ENCODE assay signal across 16 cellular contexts in the genomic region with DNA sequence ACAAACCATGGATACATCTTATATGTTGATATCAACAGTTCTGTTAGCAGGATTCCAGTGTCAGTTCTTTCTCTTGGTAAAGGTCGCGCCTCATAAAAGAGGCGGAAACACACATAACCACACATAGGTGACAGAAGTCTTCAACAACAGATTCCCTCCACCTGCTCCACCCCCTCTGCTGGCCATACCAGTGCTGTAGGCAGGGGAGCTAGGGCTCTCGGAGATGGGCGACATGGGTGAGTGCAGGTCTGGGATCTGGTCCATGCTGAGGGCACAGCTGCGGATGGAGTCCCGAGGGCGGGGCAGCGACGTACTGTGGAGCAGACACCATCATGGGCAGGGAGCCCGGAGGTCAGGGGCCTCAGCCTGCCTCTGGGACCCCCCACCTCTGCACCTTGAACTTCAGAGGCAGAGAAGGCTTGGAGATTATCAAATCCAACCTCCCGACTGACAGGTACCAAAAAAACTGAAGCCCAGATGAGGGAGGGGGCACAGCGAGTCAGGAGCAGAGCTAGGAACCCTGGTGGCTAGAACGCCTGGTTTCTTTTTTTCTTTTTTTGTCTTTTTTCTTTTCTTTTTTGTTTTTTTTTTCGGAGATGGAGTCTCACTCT. TPM values are rescaled to one million over a fixed set of nuclear protein-coding genes. Genes with fewer than 3 reads are reported as not detected.
DNase-seq lines count a peak whose midpoint lies in the region; ATAC-seq and TF ChIP-seq lines count a peak whose summit lies in the region.
"Had no signal": no experiment of that assay in that cellular context is flagged by ENCODE, and none has a peak within 500 bp of the region (broad histone marks: within the 10 kb centered on the region; RNA-seq: fewer than 3 reads in every experiment).

No MANE protein-coding gene starts in this region.

- TF ChIP-seq CTCF in endothelial cell (IDR thresholded peaks at IDR 0.05; ENCODE audit: unreplicated experiment): no peak

- no peak overlapping the region for H3K9ac ChIP-seq in Karpas-422 (ENCODE audit: low read length)

- H3K27ac ChIP-seq in CD8-positive, alpha-beta memory T cell (ENCODE audit: low read depth, low read length): no peak overlapping the region
- no peak overlapping the region for H3K27ac ChIP-seq in Karpas-422 (ENCODE audit: low read length)
- H3K27ac ChIP-seq: Peyer's patch had no signal

- peak overlapping the region in 3 of 7 donors; percentile 29 to 73 (median 55) for H3K4me3 Mint-ChIP-seq in CD8-positive, alpha-beta memory T cell
- H3K4me3 Mint-ChIP-seq in activated T-cell treated with anti-CD3 and anti-CD28 coated beads, Interleukin-2, amount 50 U/mL, for 72 hours: no peak overlapping the region
- H3K4me3 Mint-ChIP-seq in endothelial cell (ENCODE audit: unreplicated experiment): peak overlapping the region; percentile 25
- H3K4me3 Mint-ChIP-seq in stimulated activated memory B cell treated with anti-CD40 and anti-IgM and Interleukin-4, amounts not matched to agents 10 μg/mL and 1 μg/mL and 100 μg/mL, for 72 hours: no peak overlapping the region
- H3K4me3 Mint-ChIP-seq: nephron had no signal

- peak; percentile 33 to 55 for DNase-seq in SHP77 (lab: John Stamatoyannopoulos, UW)
- DNase-seq in SHP77 treated with DMSO at 0.1 percent for 48 hours (lab: John Stamatoyannopoulos, UW): no peak
- DNase-seq in CD8-positive, alpha-beta memory T cell: peak in 4 of 5 donors; percentile 19 to 77 (median 62)
- no peak for DNase-seq in activated T-cell treated with anti-CD3 and anti-CD28 coated beads, Interleukin-2, amount 50 U/mL, for 72 hours
- no peak for DNase-seq in endothelial cell (ENCODE audit: low spot score)
- DNase-seq in dedifferentiated amniotic fluid mesenchymal stem cell (ENCODE audit: extremely low spot score): no peak
- no peak for DNase-seq in Karpas-422
- DNase-seq: activated CD4-positive, CD25-positive, alpha-beta regulatory T cell; effector CD4-positive, alpha-beta T cell; MM.1S; NCI-H2029; NCI-H526 treated with DMSO at 0.1 percent for 48 hours; Peyer's patch had no signal

- H4K20me1 ChIP-seq in Karpas-422 (ENCODE audit: insufficient read depth, low read depth, low read length): no peaks in the 10 kb centered on the region

- H3K4me3 ChIP-seq in CD8-positive, alpha-beta memory T cell (ENCODE audit: low read length): no peak overlapping the region
- H3K4me3 ChIP-seq in Karpas-422 (ENCODE audit: low read length): no peak overlapping the region
- H3K4me3 ChIP-seq: Peyer's patch had no signal

- no peaks in the 10 kb centered on the region for H3K79me2 ChIP-seq in Karpas-422 (ENCODE audit: low read length)

- POLR2A ChIA-PET in CD8-positive, alpha-beta memory T cell (lab: Charles Lee): interaction anchor here (0.7 to 1.3 kb wide), 2 partner anchors 12 to 24 kb away, joined by 3 to 7 read pairs; partner anchors contain the start of gene TOR2A

- H3K9me3 ChIP-seq in CD8-positive, alpha-beta memory T cell (ENCODE audit: low read length): no peaks in the 10 kb centered on the region
- H3K9me3 ChIP-seq in Karpas-422 (ENCODE audit: low read length): no peaks in the 10 kb centered on the region
- H3K9me3 ChIP-seq: Caco-2, Peyer's patch had no signal

- H3K4me1 Mint-ChIP-seq in CD8-positive, alpha-beta memory T cell: peaks cover 16 to 27% (median 21%) of the 10 kb centered on the region in 3 donors
- peaks cover 9% of the 10 kb centered on the region for H3K4me1 Mint-ChIP-seq in activated T-cell treated with anti-CD3 and anti-CD28 coated beads, Interleukin-2, amount 50 U/mL, for 72 hours (ENCODE audit: low read depth)
- H3K4me1 Mint-ChIP-seq in endothelial cell (ENCODE audit: unreplicated experiment): peaks cover 15% of the 10 kb centered on the region
- no peaks in the 10 kb centered on the region for H3K4me1 Mint-ChIP-seq in stimulated activated memory B cell treated with anti-CD40 and anti-IgM and Interleukin-4, amounts not matched to agents 10 μg/mL and 1 μg/mL and 100 μg/mL, for 72 hours

- ATAC-seq in activated T-cell treated with anti-CD3 and anti-CD28 coated beads, Interleukin-2, amount 50 U/mL, for 72 hours (replicated peaks in 1 of 2): peak; percentile 28 to 43
- no peak for ATAC-seq in stimulated activated memory B cell treated with anti-CD40 and anti-IgM and Interleukin-4, amounts not matched to agents 10 μg/mL and 1 μg/mL and 100 μg/mL, for 72 hours

- CTCF ChIA-PET in CD8-positive, alpha-beta memory T cell (lab: Charles Lee): interaction anchor here (0.8 to 2.4 kb wide), 8 partner anchors 9 to 122 kb away, joined by 3 to 7 read pairs (median 4); partner anchors contain the start of genes FPGS and TOR2A

- H3K27me3 ChIP-seq in CD8-positive, alpha-beta memory T cell (ENCODE audit: insufficient read depth, low read length, poor library complexity, severe bottlenecking): no peaks in the 10 kb centered on the region
- H3K27me3 ChIP-seq in Karpas-422 (ENCODE audit: low read length): no peaks in the 10 kb centered on the region

- no peak overlapping the region for H2AFZ ChIP-seq in Karpas-422 (ENCODE audit: low read length)

- H3K27me3 Mint-ChIP-seq in CD8-positive, alpha-beta memory T cell: no peaks in the 10 kb centered on the region
- H3K27me3 Mint-ChIP-seq in activated T-cell treated with anti-CD3 and anti-CD28 coated beads, Interleukin-2, amount 50 U/mL, for 72 hours (ENCODE audit: low read depth): no peaks in the 10 kb centered on the region
- H3K27me3 Mint-ChIP-seq in endothelial cell (ENCODE audit: unreplicated experiment): peaks cover 18% of the 10 kb centered on the region
- H3K27me3 Mint-ChIP-seq in stimulated activated memory B cell treated with anti-CD40 and anti-IgM and Interleukin-4, amounts not matched to agents 10 μg/mL and 1 μg/mL and 100 μg/mL, for 72 hours: no peaks in the 10 kb centered on the region

- H3K36me3 Mint-ChIP-seq in CD8-positive, alpha-beta memory T cell: peaks cover 4 to 90% (median 8%) of the 10 kb centered on the region in 3 donors
- H3K36me3 Mint-ChIP-seq in activated T-cell treated with anti-CD3 and anti-CD28 coated beads, Interleukin-2, amount 50 U/mL, for 72 hours (ENCODE audit: insufficient read depth in 2 of 2): peaks cover 3 to 17% of the 10 kb centered on the region in 2 donors
- peaks cover 53% of the 10 kb centered on the region for H3K36me3 Mint-ChIP-seq in endothelial cell (ENCODE audit: low read depth, unreplicated experiment)
- H3K36me3 Mint-ChIP-seq in stimulated activated memory B cell treated with anti-CD40 and anti-IgM and Interleukin-4, amounts not matched to agents 10 μg/mL and 1 μg/mL and 100 μg/mL, for 72 hours: peaks cover 48% of the 10 kb centered on the region

- H3K9me3 Mint-ChIP-seq in CD8-positive, alpha-beta memory T cell: no peaks in the 10 kb centered on the region
- H3K9me3 Mint-ChIP-seq in activated T-cell treated with anti-CD3 and anti-CD28 coated beads, Interleukin-2, amount 50 U/mL, for 72 hours: no peaks in the 10 kb centered on the region
- no peaks in the 10 kb centered on the region for H3K9me3 Mint-ChIP-seq in endothelial cell (ENCODE audit: unreplicated experiment)
- no peaks in the 10 kb centered on the region for H3K9me3 Mint-ChIP-seq in stimulated activated memory B cell treated with anti-CD40 and anti-IgM and Interleukin-4, amounts not matched to agents 10 μg/mL and 1 μg/mL and 100 μg/mL, for 72 hours
- H3K9me3 Mint-ChIP-seq: nephron had no signal

- H3K27ac Mint-ChIP-seq in CD8-positive, alpha-beta memory T cell: peak overlapping the region; percentile 68 to 94 (median 92)
- H3K27ac Mint-ChIP-seq in activated T-cell treated with anti-CD3 and anti-CD28 coated beads, Interleukin-2, amount 50 U/mL, for 72 hours: no peak overlapping the region
- H3K27ac Mint-ChIP-seq in endothelial cell (ENCODE audit: unreplicated experiment): no peak overlapping the region
- no peak overlapping the region for H3K27ac Mint-ChIP-seq in stimulated activated memory B cell treated with anti-CD40 and anti-IgM and Interleukin-4, amounts not matched to agents 10 μg/mL and 1 μg/mL and 100 μg/mL, for 72 hours
- H3K27ac Mint-ChIP-seq: nephron had no signal

- H3K36me3 ChIP-seq in CD8-positive, alpha-beta memory T cell (ENCODE audit: insufficient read depth, low read length): peaks cover 60% of the 10 kb centered on the region
- H3K36me3 ChIP-seq in Karpas-422 (ENCODE audit: insufficient read depth, low read length): no peaks in the 10 kb centered on the region

- H3K4me1 ChIP-seq in CD8-positive, alpha-beta memory T cell (ENCODE audit: insufficient read depth, low read length): peaks cover 11% of the 10 kb centered on the region
- H3K4me1 ChIP-seq in Karpas-422 (ENCODE audit: low read length): no peaks in the 10 kb centered on the region
- H3K4me1 ChIP-seq: Caco-2 had no signal

- H3K9me2 ChIP-seq in Karpas-422 (replicated peaks; ENCODE audit: insufficient read depth, low read length): no peaks in the 10 kb centered on the region

- no peak overlapping the region for H3K4me2 ChIP-seq in Karpas-422 (ENCODE audit: low read depth, low read length, poor library complexity, severe bottlenecking)

RNA-seq across cellular contexts. Expression of gene TOR2A, which starts 12.0 kb away (rescaled TPM):
- total RNA-seq in CD8-positive, alpha-beta memory T cell: 10 to 100 TPM; 30.7 to 33.7 TPM
- 37.0 TPM for polyA plus RNA-seq in CD8-positive, alpha-beta memory T cell
- 10 to 100 TPM; 12.5 to 16.4 TPM for total RNA-seq in activated T-cell treated with anti-CD3 and anti-CD28 coated beads, Interleukin-2, amount 50 U/mL, for 72 hours
- total RNA-seq in endothelial cell (ENCODE audit: unreplicated experiment): 29.1 TPM
- 10.7 and 12.7 TPM in 2 replicates for total RNA-seq in Karpas-422 (2014; rRNA removed; shearing (Covaris generic); ENCODE audit: low replicate concordance)

RNA-seq across cellular contexts. Expression of gene TTC16, which starts 31.2 kb away (rescaled TPM):
- 1 to 10 TPM; 1.6 to 1.8 TPM for total RNA-seq in CD8-positive, alpha-beta memory T cell
- polyA plus RNA-seq in CD8-positive, alpha-beta memory T cell: 7.1 TPM
- total RNA-seq in activated T-cell treated with anti-CD3 and anti-CD28 coated beads, Interleukin-2, amount 50 U/mL, for 72 hours: 1 to 10 TPM in 1 of 2 donors, under 1 TPM in 1; 0.55 to 5.3 TPM
- total RNA-seq in endothelial cell (ENCODE audit: unreplicated experiment): 0.08 TPM
- not detected in 2 replicates for total RNA-seq in Karpas-422 (2014; rRNA removed; shearing (Covaris generic); ENCODE audit: low replicate concordance)
- total RNA-seq: Caco-2, Peyer's patch had no signal

RNA-seq across cellular contexts. Expression of gene SH2D3C, which starts 31.4 kb away (rescaled TPM):
- total RNA-seq in CD8-positive, alpha-beta memory T cell: 10 to 100 TPM; 13.9 to 14.1 TPM
- polyA plus RNA-seq in CD8-positive, alpha-beta memory T cell: 50.7 TPM
- 10 to 100 TPM; 59.5 to 65.8 TPM for total RNA-seq in activated T-cell treated with anti-CD3 and anti-CD28 coated beads, Interleukin-2, amount 50 U/mL, for 72 hours
- total RNA-seq in endothelial cell (ENCODE audit: unreplicated experiment): 137 TPM
- total RNA-seq in Karpas-422 (2014; rRNA removed; shearing (Covaris generic); ENCODE audit: low replicate concordance): 0.61 TPM in 1 of 2 replicates, not detected in the other

RNA-seq across cellular contexts. Expression of gene PTRH1, which starts 31.6 kb away (rescaled TPM):
- total RNA-seq in CD8-positive, alpha-beta memory T cell: 10 to 100 TPM; 34.4 to 35.9 TPM
- 40.7 TPM for polyA plus RNA-seq in CD8-positive, alpha-beta memory T cell
- total RNA-seq in activated T-cell treated with anti-CD3 and anti-CD28 coated beads, Interleukin-2, amount 50 U/mL, for 72 hours: 1 to 10 TPM; 8.0 to 9.2 TPM
- total RNA-seq in endothelial cell (ENCODE audit: unreplicated experiment): 15.3 TPM
- 10.6 and 24.9 TPM in 2 replicates for total RNA-seq in Karpas-422 (2014; rRNA removed; shearing (Covaris generic); ENCODE audit: low replicate concordance)

RNA-seq across cellular contexts. Expression of gene CDK9, which starts 38.8 kb away (rescaled TPM):
- total RNA-seq in CD8-positive, alpha-beta memory T cell: 100 to 1,000 TPM; 108 to 111 TPM
- polyA plus RNA-seq in CD8-positive, alpha-beta memory T cell: 72.3 TPM
- total RNA-seq in activated T-cell treated with anti-CD3 and anti-CD28 coated beads, Interleukin-2, amount 50 U/mL, for 72 hours: 100 to 1,000 TPM in 1 of 2 donors, 10 to 100 TPM in 1; 99.4 to 105 TPM
- total RNA-seq in endothelial cell (ENCODE audit: unreplicated experiment): 188 TPM
- total RNA-seq in Karpas-422 (2014; rRNA removed; shearing (Covaris generic); ENCODE audit: low replicate concordance): 23.9 and 30.7 TPM in 2 replicates

Comparison
In these comparisons a context has a peak if more than half of its experiments do, and no peak if none do; other contexts are left out.
1. DNase-seq: peak in SHP77 (2 of 2) and CD8-positive, alpha-beta memory T cell (4 of 5); none in SHP77 treated with DMSO at 0.1 percent for 48 hours (single experiment), activated T-cell treated with anti-CD3 and anti-CD28 coated beads, Interleukin-2, amount 50 U/mL, for 72 hours (0 of 2), endothelial cell (single experiment), dedifferentiated amniotic fluid mesenchymal stem cell (single experiment) and Karpas-422 (single experiment).
2. H3K27ac Mint-ChIP-seq: peak in CD8-positive, alpha-beta memory T cell (8 of 8); none in activated T-cell treated with anti-CD3 and anti-CD28 coated beads, Interleukin-2, amount 50 U/mL, for 72 hours (single experiment), endothelial cell (single experiment) and stimulated activated memory B cell treated with anti-CD40 and anti-IgM and Interleukin-4, amounts not matched to agents 10 μg/mL and 1 μg/mL and 100 μg/mL, for 72 hours (single experiment).